In the genomic region with DNA sequence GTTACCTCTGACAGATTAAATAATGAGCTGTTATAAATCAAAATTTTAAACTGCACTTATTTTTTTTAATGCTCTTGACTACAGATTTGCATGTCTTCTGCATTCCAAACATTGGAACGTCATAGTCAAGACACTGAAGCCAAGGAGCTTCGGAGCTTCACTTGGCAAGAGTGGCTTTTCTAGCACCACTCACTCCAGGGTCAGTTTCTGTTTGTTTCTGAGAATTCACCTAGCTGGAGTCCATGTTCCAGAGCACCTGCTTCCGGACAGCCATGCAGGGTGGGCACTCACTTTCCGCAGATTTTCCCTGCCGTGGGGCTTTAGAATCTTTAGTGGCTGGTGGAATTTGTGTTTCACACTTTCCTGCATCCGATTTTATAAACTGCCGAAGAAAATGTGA, we compare ENCODE assay signal across 18 cellular contexts.
A peak's percentile ranks its signal among the peaks of the same experiment; 100 is the strongest.
DNase-seq lines count a peak whose midpoint lies in the region; ATAC-seq, FAIRE-seq and TF ChIP-seq lines count a peak whose summit lies in the region.
"Had no signal": no experiment of that assay in that cellular context is flagged by ENCODE, and none has a peak within 500 bp of the region (broad histone marks: within the 10 kb centered on the region; RNA-seq: fewer than 3 reads in every experiment).

No MANE protein-coding gene starts in this region.

- no peaks in the 10 kb centered on the region for H3K79me2 ChIP-seq in ACC112 (ENCODE audit: control insufficient read depth, insufficient read depth, low read length, unreplicated experiment)
- H3K79me2 ChIP-seq in GM23338 (replicated peaks; ENCODE audit: insufficient read depth) = no peaks in the 10 kb centered on the region
- H3K79me2 ChIP-seq in SK-N-SH (ENCODE audit: insufficient read depth) = no peaks in the 10 kb centered on the region
- H3K79me2 ChIP-seq in trophoblast cell (ENCODE audit: control insufficient read depth, insufficient read depth, low read length, poor library complexity) = no peaks in the 10 kb centered on the region

- no peak overlapping the region for H3K4me3 Mint-ChIP-seq in GM23338
- H3K4me3 Mint-ChIP-seq: B cell; CD4-positive, alpha-beta T cell had no signal

- intact Hi-C loops in right lobe of liver (cut with DNase I) (loop anchor here in 1 of 2 donors (10.0 kb wide), 1 partner anchor 117 kb away; no protein-coding TSS in a partner anchor), kidney (cut with DNase I) (no loop called here)

- H3K9ac ChIP-seq in SK-N-SH (no peak overlapping the region), mesenchymal stem cell (ENCODE audit: low read length) (no peak overlapping the region), kidney (ENCODE audit: low read length in 2 of 2) (no peak overlapping the region), trophoblast cell (ENCODE audit: low read length) (no peak overlapping the region)

- no peaks in the 10 kb centered on the region for H3K9me2 ChIP-seq in GM23338 (ENCODE audit: insufficient read depth)
- no peaks in the 10 kb centered on the region for H3K9me2 ChIP-seq in SK-N-SH

- H2AFZ ChIP-seq in ACC112 (ENCODE audit: low read length, unreplicated experiment) (no peak overlapping the region), GM23338 (no peak overlapping the region), SK-N-SH (ENCODE audit: low read depth) (no peak overlapping the region), mesenchymal stem cell (ENCODE audit: low read depth, low read length) (no peak overlapping the region), trophoblast cell (ENCODE audit: insufficient read depth, low read length, poor library complexity) (no peak overlapping the region)

- no peak for TF ChIP-seq EP300 in SK-N-SH (IDR thresholded peaks at IDR 0.05; ENCODE audit: borderline replicate concordance in 1 of 2, low read depth in 1 of 2, low read length in 1 of 2)

- H4K8ac ChIP-seq in mesenchymal stem cell (ENCODE audit: low read length) (no peak overlapping the region), trophoblast cell (ENCODE audit: low read depth, low read length) (no peak overlapping the region)

- no peaks in the 10 kb centered on the region for H3K27me3 ChIP-seq in ACC112 (ENCODE audit: insufficient read depth, low read length)
- H3K27me3 ChIP-seq in GM23338 (ENCODE audit: insufficient read depth) = no peaks in the 10 kb centered on the region
- H3K27me3 ChIP-seq in SK-N-SH (ENCODE audit: insufficient read depth) = no peaks in the 10 kb centered on the region
- H3K27me3 ChIP-seq in mesenchymal stem cell (ENCODE audit: control insufficient read depth in 1 of 2, insufficient read depth in 1 of 2, low read length in 2 of 2) = no peaks in the 10 kb centered on the region
- no peaks in the 10 kb centered on the region for H3K27me3 ChIP-seq in right lobe of liver
- no peaks in the 10 kb centered on the region for H3K27me3 ChIP-seq in trophoblast cell (ENCODE audit: insufficient read depth, low read length)

- TF ChIP-seq CTCF in GM23338 (conservative IDR thresholded peaks at IDR 0.05; ENCODE audit: low read depth in 2 of 2) (no peak), SK-N-SH (IDR thresholded peaks at IDR 0.05) (no peak), right lobe of liver (IDR thresholded peaks at IDR 0.05) (no peak), kidney (IDR thresholded peaks at IDR 0.05; ENCODE audit: borderline replicate concordance, extremely low read depth, insufficient read depth) (no peak)

- H3K14ac ChIP-seq in mesenchymal stem cell (ENCODE audit: low read length in 2 of 2) = no peak overlapping the region
- H3K14ac ChIP-seq in trophoblast cell (ENCODE audit: low read length) = no peak overlapping the region

- H2BK15ac ChIP-seq in mesenchymal stem cell (ENCODE audit: low read depth, poor library complexity, severe bottlenecking) = no peak overlapping the region

- H3K4me3 ChIP-seq in ACC112 (ENCODE audit: low read depth, low read length) (peak overlapping the region; percentile 29; the same call in 1 of the 2 replicates), GM23338 (no peak overlapping the region), SK-N-SH (ENCODE audit: low read depth in 2 of 2, low read length in 1 of 2) (no peak overlapping the region), mesenchymal stem cell (ENCODE audit: insufficient read depth in 1 of 2, low read depth in 1 of 2, low read length in 2 of 2) (no peak overlapping the region), right lobe of liver (no peak overlapping the region), kidney (ENCODE audit: low read length in 2 of 2) (no peak overlapping the region), trophoblast cell (ENCODE audit: low read depth, low read length) (no peak overlapping the region)

- no peaks in the 10 kb centered on the region for H3K27me3 Mint-ChIP-seq in GM23338 (ENCODE audit: insufficient read depth, low read depth, poor library complexity)
- H3K27me3 Mint-ChIP-seq: B cell; CD4-positive, alpha-beta T cell had no signal

- no peak overlapping the region for H3K18ac ChIP-seq in mesenchymal stem cell (ENCODE audit: low read depth in 1 of 2, low read length in 2 of 2)
- no peak overlapping the region for H3K18ac ChIP-seq in trophoblast cell (ENCODE audit: low read length)

- H3K27ac Mint-ChIP-seq in GM23338 = 0 out of 2 replicates have a peak overlapping the region, but pooled peaks have one; percentile 15
- H3K27ac Mint-ChIP-seq: B cell; CD4-positive, alpha-beta T cell had no signal

- H3K23ac ChIP-seq in mesenchymal stem cell (ENCODE audit: low read length in 2 of 2) (no peak overlapping the region), trophoblast cell (ENCODE audit: low read length) (no peak overlapping the region)

- H3K4me1 ChIP-seq in ACC112 (ENCODE audit: control insufficient read depth, insufficient read depth, low read length, unreplicated experiment) (no peaks in the 10 kb centered on the region), GM23338 (ENCODE audit: insufficient read depth) (peaks cover 10% of the 10 kb centered on the region), SK-N-SH (ENCODE audit: control insufficient read depth in 1 of 2, insufficient read depth in 2 of 2, low read depth in 1 of 2, low read length in 1 of 2) (no peaks in the 10 kb centered on the region; a peak in 1 of 4 replicates), mesenchymal stem cell (ENCODE audit: control insufficient read depth, insufficient read depth, low read depth, low read length) (peaks cover 3% of the 10 kb centered on the region), right lobe of liver (no peaks in the 10 kb centered on the region), kidney (ENCODE audit: control insufficient read depth in 1 of 2, insufficient read depth in 1 of 2, low read depth in 1 of 2, low read length in 2 of 2) (no peaks in the 10 kb centered on the region), trophoblast cell (ENCODE audit: control insufficient read depth in 1 of 2, insufficient read depth in 2 of 2, low read length in 2 of 2) (no peaks in the 10 kb centered on the region)

- H2BK120ac ChIP-seq in mesenchymal stem cell (ENCODE audit: low read depth, low read length) (no peak overlapping the region), trophoblast cell (ENCODE audit: insufficient read depth, low read length, poor library complexity) (no peak overlapping the region)

- 47% methylated on average over 7 of the region's 7 CpGs for WGBS in SK-N-SH (ENCODE audit: low lambda C conversion rate)
- 92% methylated on average over 7 of the region's 7 CpGs for WGBS in mesenchymal stem cell
- WGBS in right lobe of liver (ENCODE audit: insufficient coverage, low coverage, low lambda C conversion rate, missing lambda C conversion rate) = 78% methylated on average over 7 of the region's 7 CpGs
- WGBS in trophoblast cell (ENCODE audit: extremely low coverage, insufficient coverage, insufficient read length) = no CpG with 5 or more reads among the region's 7 CpGs

- H4K20me1 ChIP-seq in GM23338 (replicated peaks; ENCODE audit: insufficient read depth) (no peaks in the 10 kb centered on the region), SK-N-SH (ENCODE audit: insufficient read depth) (no peaks in the 10 kb centered on the region)

- no peaks in the 10 kb centered on the region for H3F3A ChIP-seq in GM23338 (replicated peaks; ENCODE audit: low read depth)
- H3F3A ChIP-seq in SK-N-SH (replicated peaks; ENCODE audit: insufficient read depth) = no peaks in the 10 kb centered on the region

- CTCF ChIA-PET in SK-N-SH (lab: Yijun Ruan, JAX) = interaction anchor here (1.0 to 2.8 kb wide), 4 partner anchors 10 to 119 kb away, joined by 3 to 8 read pairs (median 5); no protein-coding TSS in a partner anchor

- TF ChIP-seq POLR2A in right lobe of liver (IDR thresholded peaks at IDR 0.05) = no peak

- H3K36me3 ChIP-seq in ACC112 (ENCODE audit: insufficient read depth, low read length) (no peaks in the 10 kb centered on the region), GM23338 (ENCODE audit: insufficient read depth) (no peaks in the 10 kb centered on the region), SK-N-SH (replicated peaks in 1 of 2; ENCODE audit: control insufficient read depth in 1 of 2, insufficient read depth in 2 of 2, low read length in 1 of 2) (no peaks in the 10 kb centered on the region), mesenchymal stem cell (ENCODE audit: control insufficient read depth in 1 of 2, insufficient read depth in 2 of 2, low read depth in 1 of 2, low read length in 2 of 2) (no peaks in the 10 kb centered on the region), right lobe of liver (no peaks in the 10 kb centered on the region), kidney (ENCODE audit: control insufficient read depth in 1 of 2, insufficient read depth in 2 of 2, low read length in 2 of 2) (no peaks in the 10 kb centered on the region), trophoblast cell (ENCODE audit: control insufficient read depth in 1 of 2, insufficient read depth in 2 of 2, low read length in 2 of 2) (no peaks in the 10 kb centered on the region)

- POLR2A ChIA-PET in SK-N-SH (lab: Yijun Ruan, JAX) = no interaction called here

- H4K12ac ChIP-seq in trophoblast cell (ENCODE audit: low read depth, low read length) = no peak overlapping the region

- H3K4me2 ChIP-seq in GM23338 (no peak overlapping the region), SK-N-SH (peak overlapping the region; percentile 24; the same call in 1 of the 2 replicates), mesenchymal stem cell (ENCODE audit: low read length, poor library complexity, severe bottlenecking) (no peak overlapping the region), trophoblast cell (ENCODE audit: low read length) (no peak overlapping the region)

- TF ChIP-seq RAD21 in SK-N-SH (IDR thresholded peaks at IDR 0.05; ENCODE audit: low read length) = no peak

- no peak for FAIRE-seq in kidney (lab: Jason Lieb, UNC)
- FAIRE-seq: G401.6, GM12891, GM19239 had no signal

- no peak overlapping the region for H3K27ac ChIP-seq in ACC112 (ENCODE audit: low read depth, low read length)
- H3K27ac ChIP-seq in GM23338 (ENCODE audit: low read depth) = no peak overlapping the region
- no peak overlapping the region for H3K27ac ChIP-seq in SK-N-SH (ENCODE audit: low read depth in 2 of 2, low read length in 1 of 2)
- no peak overlapping the region for H3K27ac ChIP-seq in mesenchymal stem cell (ENCODE audit: low read length, poor library complexity, severe bottlenecking)
- H3K27ac ChIP-seq in right lobe of liver = no peak overlapping the region
- H3K27ac ChIP-seq in kidney (ENCODE audit: low read depth in 2 of 2, low read length in 2 of 2) = no peak overlapping the region
- H3K27ac ChIP-seq in trophoblast cell (ENCODE audit: low read depth, low read length) = no peak overlapping the region
- H3K27ac ChIP-seq: HL-60 had no signal

- no peak overlapping the region for H4K91ac ChIP-seq in mesenchymal stem cell (ENCODE audit: low read length)
- no peak overlapping the region for H4K91ac ChIP-seq in trophoblast cell (ENCODE audit: low read depth, low read length)

- DNase-seq in GM23338 (ENCODE audit: low spot score) (no peak), SK-N-SH (no peak), mesenchymal stem cell (no peak), right lobe of liver (no peak), kidney (no peak), NOMO-1 (lab: John Stamatoyannopoulos, UW; ENCODE audit: unreplicated experiment in 2 of 2) (no peak), trophoblast cell (no peak)
- DNase-seq: C1 segment of cervical spinal cord; Calu3; CD4-positive, alpha-beta T cell; DMS 273 treated with DMSO at 0.1 percent for 48 hours had no signal

- H2BK12ac ChIP-seq in mesenchymal stem cell (ENCODE audit: low read length in 2 of 2) (no peak overlapping the region), trophoblast cell (ENCODE audit: low read length) (no peak overlapping the region)

- no peaks in the 10 kb centered on the region for H3K9me3 Mint-ChIP-seq in GM23338
- H3K9me3 Mint-ChIP-seq: CD4-positive, alpha-beta T cell had no signal

- H2BK5ac ChIP-seq in mesenchymal stem cell (ENCODE audit: low read depth, low read length, poor library complexity, severe bottlenecking) (no peak overlapping the region), trophoblast cell (ENCODE audit: low read depth, low read length, poor library complexity) (no peak overlapping the region)

- no peak for ATAC-seq in GM23338
- ATAC-seq in right lobe of liver = no peak
- ATAC-seq: HCT116 had no signal

- H3K4ac ChIP-seq in mesenchymal stem cell (ENCODE audit: low read depth in 1 of 2, low read length in 2 of 2) (no peak overlapping the region), trophoblast cell (ENCODE audit: low read depth, low read length) (no peak overlapping the region)

- peaks cover 15% of the 10 kb centered on the region for H3K4me1 Mint-ChIP-seq in GM23338
- H3K4me1 Mint-ChIP-seq: B cell had no signal

- H2AK5ac ChIP-seq in mesenchymal stem cell (ENCODE audit: low read length, severe bottlenecking) = peak overlapping the region; percentile 54
- no peak overlapping the region for H2AK5ac ChIP-seq in trophoblast cell (ENCODE audit: low read length)

- no peaks in the 10 kb centered on the region for H3K79me1 ChIP-seq in mesenchymal stem cell (replicated peaks; ENCODE audit: low read length, poor library complexity, severe bottlenecking)
- H3K79me1 ChIP-seq in trophoblast cell (ENCODE audit: low read length) = no peaks in the 10 kb centered on the region

- H3K36me3 Mint-ChIP-seq in GM23338 (ENCODE audit: low read depth) = no peaks in the 10 kb centered on the region

- H3K9me3 ChIP-seq in SK-N-SH (no peaks in the 10 kb centered on the region), mesenchymal stem cell (ENCODE audit: control insufficient read depth, low read length) (no peaks in the 10 kb centered on the region), right lobe of liver (no peaks in the 10 kb centered on the region), kidney (ENCODE audit: control insufficient read depth in 1 of 2, low read length in 2 of 2) (no peaks in the 10 kb centered on the region), trophoblast cell (ENCODE audit: insufficient read depth, low read depth, low read length) (no peaks in the 10 kb centered on the region)
